In the genomic region with DNA sequence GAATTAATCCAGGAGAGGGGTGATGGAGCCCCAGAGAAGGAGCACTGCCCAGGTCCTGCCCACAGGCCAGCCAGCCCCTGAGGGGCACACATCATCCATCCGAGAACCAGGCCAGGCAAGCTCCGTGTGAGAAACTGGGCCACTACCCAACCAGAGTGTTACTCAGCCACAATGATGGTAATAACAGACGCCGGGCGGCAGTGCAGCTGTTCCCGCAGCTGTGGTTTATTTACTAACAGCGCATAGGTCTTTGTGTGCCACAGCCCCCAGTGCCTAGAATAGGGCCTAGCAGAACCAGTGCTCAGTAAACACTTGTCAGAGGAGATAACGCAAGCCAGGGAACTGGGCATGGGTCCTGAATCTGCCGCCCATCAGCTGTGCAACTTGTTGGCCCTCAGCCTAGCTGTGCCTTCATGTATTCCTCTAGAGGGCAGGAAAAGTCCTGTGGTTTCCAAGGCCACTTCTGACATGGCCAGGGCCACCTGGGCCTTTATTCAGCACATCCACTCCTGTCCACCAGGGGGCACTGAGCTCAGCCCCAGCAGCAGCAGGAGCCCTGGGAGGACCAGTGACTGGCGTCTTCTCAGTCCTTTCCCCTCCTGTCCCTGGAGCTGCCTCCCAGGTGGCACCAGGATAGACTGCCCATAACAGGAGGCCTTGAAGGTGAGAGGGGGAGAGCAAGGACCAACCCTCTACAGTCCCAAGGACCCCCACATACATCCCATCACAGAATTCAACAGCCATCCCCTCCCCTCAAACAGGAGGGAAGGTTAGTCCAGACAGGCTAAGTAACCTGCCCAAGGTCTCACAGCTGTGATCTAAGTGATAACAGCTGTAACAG, we compare ENCODE assay signal across 8 cellular contexts. TPM values are rescaled to one million over a fixed set of nuclear protein-coding genes. Genes with fewer than 3 reads are reported as not detected.
DNase-seq lines count a peak whose midpoint lies in the region; ATAC-seq and TF ChIP-seq lines count a peak whose summit lies in the region.

No MANE protein-coding gene starts in this region.

- intact Hi-C loops in esophagus squamous epithelium (cut with DNase I), result loop anchor here (10.0 kb wide), 3 partner anchors 85 to 185 kb away; a partner anchor contains a TSS

- peak; percentile 96 for TF ChIP-seq CTCF in HFFc6 (IDR thresholded peaks at IDR 0.05)
- peak; percentile 74 to 95 (median 82) for TF ChIP-seq CTCF in esophagus squamous epithelium (IDR thresholded peaks at IDR 0.05)
- TF ChIP-seq CTCF in neutrophil (IDR thresholded peaks at IDR 0.05), result peak; percentile 96
- peak; percentile 74 to 89 (median 81) for TF ChIP-seq CTCF in upper lobe of left lung (IDR thresholded peaks at IDR 0.05)

- peak overlapping the region; percentile 35 to 97 (median 91) for H3K4me3 ChIP-seq in BLaER1 treated with 17β-estradiol and CSF1 and Interleukin-3, amounts not matched to agents 10 nM and 100 nM
- H3K4me3 ChIP-seq in esophagus squamous epithelium (no peak overlapping the region), neutrophil (ENCODE audit: low read depth in 1 of 2, low read length in 1 of 2) (peak overlapping the region; percentile 79 to 99), upper lobe of left lung (no peak overlapping the region)

- peaks cover 12 to 63% (median 26%) of the 10 kb centered on the region in 11 experiments; a peak in 17 of 22 replicates for H4K20me1 ChIP-seq in BLaER1 treated with 17β-estradiol and CSF1 and Interleukin-3, amounts not matched to agents 10 nM and 100 nM

- DNase-seq in HFFc6 (peak; percentile 68), OCI-M1 (lab: John Stamatoyannopoulos, UW) (peak; percentile 87), activated T-cell treated with anti-CD3 and anti-CD28 coated beads for 48 hours (ENCODE audit: low read depth) (peak; percentile 67), esophagus squamous epithelium (lab: John Stamatoyannopoulos, UW) (no peak), upper lobe of left lung (peak in 1 of 2 donors; percentile 83)

- H3K9ac ChIP-seq in BLaER1 treated with 17β-estradiol and CSF1 and Interleukin-3, amounts not matched to agents 10 nM and 100 nM, result peak overlapping the region; percentile 89 to 98 (median 96); a peak in 21 of 22 replicates

- H3K9me3 ChIP-seq in BLaER1 treated with 17β-estradiol and CSF1 and Interleukin-3, amounts not matched to agents 10 nM and 100 nM (replicated peaks in 1 of 11), result no peaks in the 10 kb centered on the region
- no peaks in the 10 kb centered on the region for H3K9me3 ChIP-seq in esophagus squamous epithelium
- no peaks in the 10 kb centered on the region for H3K9me3 ChIP-seq in neutrophil
- no peaks in the 10 kb centered on the region for H3K9me3 ChIP-seq in upper lobe of left lung

- H3K36me3 ChIP-seq in BLaER1 treated with 17β-estradiol and CSF1 and Interleukin-3, amounts not matched to agents 10 nM and 100 nM, result peaks cover 18 to 49% (median 32%) of the 10 kb centered on the region in 11 experiments
- H3K36me3 ChIP-seq in esophagus squamous epithelium (peaks cover 5 to 45% (median 8%) of the 10 kb centered on the region in 3 donors), neutrophil (peaks cover 22% of the 10 kb centered on the region), upper lobe of left lung (peaks cover 0 to 37% (median 19%) of the 10 kb centered on the region in 4 donors)

- H3K27ac Mint-ChIP-seq in HFFc6, result peak overlapping the region; percentile 62; the same call in 1 of the 2 replicates

- no peaks in the 10 kb centered on the region for H3K27me3 ChIP-seq in BLaER1 treated with 17β-estradiol and CSF1 and Interleukin-3, amounts not matched to agents 10 nM and 100 nM
- H3K27me3 ChIP-seq in esophagus squamous epithelium (no peaks in the 10 kb centered on the region), neutrophil (no peaks in the 10 kb centered on the region), upper lobe of left lung (no peaks in the 10 kb centered on the region)

- peak; percentile 37 to 56 for ATAC-seq in upper lobe of left lung (ENCODE audit: low FRiP score in 2 of 2)
- ATAC-seq in HG02852 (IDR thresholded peaks at IDR 0.05; ENCODE audit: unreplicated experiment), result no peak

- H3K4me3 Mint-ChIP-seq in HFFc6, result peak overlapping the region; percentile 90

- H3K27me3 Mint-ChIP-seq in HFFc6 (ENCODE audit: insufficient read depth), result peaks cover 16% of the 10 kb centered on the region

- WGBS in esophagus squamous epithelium, 2 donors, result 38 to 39% methylated on average over 5 to 8 of the region's 10 CpGs
- WGBS in upper lobe of left lung, 2 donors, result 67 to 77% methylated on average over 6 to 10 of the region's 10 CpGs

- TF ChIP-seq POLR2A in esophagus squamous epithelium (IDR thresholded peaks at IDR 0.05) (no peak), upper lobe of left lung (IDR thresholded peaks at IDR 0.05) (no peak)

- H3K27ac ChIP-seq in BLaER1 treated with 17β-estradiol and CSF1 and Interleukin-3, amounts not matched to agents 10 nM and 100 nM, result peak overlapping the region; percentile 92 to 100 (median 98); a peak in 21 of 22 replicates
- H3K27ac ChIP-seq in esophagus squamous epithelium (peak overlapping the region in 2 of 4 donors; percentile 7 to 13), neutrophil (peak overlapping the region; percentile 95), upper lobe of left lung (peak overlapping the region; percentile 4 to 92 (median 10))

- no peak for TF ChIP-seq EP300 in upper lobe of left lung (IDR thresholded peaks at IDR 0.05)

- H3K36me3 Mint-ChIP-seq in HFFc6 (ENCODE audit: low read depth), result peaks cover 30% of the 10 kb centered on the region

- H3K4me1 Mint-ChIP-seq in HFFc6 (ENCODE audit: low read depth), result peaks cover 48% of the 10 kb centered on the region

- no peaks in the 10 kb centered on the region for H3K9me3 Mint-ChIP-seq in HFFc6

- H3K4me1 ChIP-seq in BLaER1 treated with 17β-estradiol and CSF1 and Interleukin-3, amounts not matched to agents 10 nM and 100 nM, result peaks cover 73 to 81% (median 78%) of the 10 kb centered on the region in 10 experiments
- H3K4me1 ChIP-seq in esophagus squamous epithelium (peaks cover 41 to 81% (median 44%) of the 10 kb centered on the region in 3 donors), neutrophil (ENCODE audit: control insufficient read depth in 1 of 2, insufficient read depth in 1 of 2, low read depth in 1 of 2, low read length in 1 of 2) (peaks cover 87 to 91% of the 10 kb centered on the region in 2 experiments), upper lobe of left lung (peaks cover 44 to 69% (median 54%) of the 10 kb centered on the region in 4 donors)

- peak overlapping the region; percentile 96 to 100 (median 99) for H3K4me2 ChIP-seq in BLaER1 treated with 17β-estradiol and CSF1 and Interleukin-3, amounts not matched to agents 10 nM and 100 nM

RNA-seq across cellular contexts. Expression of a gene that starts 2.1 kb away (rescaled TPM):
- 10 to 100 TPM in 5 of 6 experiments, 1 to 10 TPM in 1; 7.7 to 17.0 (median 15.3) TPM for total RNA-seq in HFFc6 (2021; fragmentation: NEBNext Ultra II Directional; extraction: Animal tissue kit (Norgen Biotek cat#: 25700))
- 10 to 100 TPM in 2 of 4 donors, 1 to 10 TPM in 2; 7.4 to 15.3 (median 9.5) TPM for total RNA-seq in esophagus squamous epithelium
- total RNA-seq in upper lobe of left lung, result 10 to 100 TPM in 4 of 6 donors, 1 to 10 TPM in 2; 8.8 to 29.5 (median 13.6) TPM

RNA-seq across cellular contexts. Expression of a gene that starts 6.0 kb away (rescaled TPM):
- 100 to 1,000 TPM; 182 to 225 (median 217) TPM for total RNA-seq in HFFc6 (2021; fragmentation: NEBNext Ultra II Directional; extraction: Animal tissue kit (Norgen Biotek cat#: 25700))
- total RNA-seq in esophagus squamous epithelium (100 to 1,000 TPM in 2 of 4 donors, 10 to 100 TPM in 2; 88.7 to 184 (median 108) TPM), upper lobe of left lung (100 to 1,000 TPM in 2 of 6 donors, 10 to 100 TPM in 4; 45.1 to 132 (median 86.8) TPM)

RNA-seq across cellular contexts. Expression of a gene that starts 6.1 kb away (rescaled TPM):
- total RNA-seq in HFFc6 (2021; fragmentation: NEBNext Ultra II Directional; extraction: Animal tissue kit (Norgen Biotek cat#: 25700)), result 10 to 100 TPM; 23.3 to 31.4 (median 26.4) TPM
- total RNA-seq in esophagus squamous epithelium (10 to 100 TPM; 24.0 to 74.4 (median 49.8) TPM), upper lobe of left lung (10 to 100 TPM; 26.8 to 92.2 (median 50.3) TPM)

RNA-seq across cellular contexts. Expression of a gene that starts 41.9 kb away (rescaled TPM):
- 100 to 1,000 TPM; 153 to 169 (median 164) TPM for total RNA-seq in HFFc6 (2021; fragmentation: NEBNext Ultra II Directional; extraction: Animal tissue kit (Norgen Biotek cat#: 25700))
- total RNA-seq in esophagus squamous epithelium, result 100 to 1,000 TPM; 225 to 384 (median 257) TPM
- 100 to 1,000 TPM; 134 to 263 (median 177) TPM for total RNA-seq in upper lobe of left lung

RNA-seq across cellular contexts. Expression of a gene that starts 48.2 kb away (rescaled TPM):
- 1 to 10 TPM; 1.0 to 2.2 (median 1.2) TPM for total RNA-seq in HFFc6 (2021; fragmentation: NEBNext Ultra II Directional; extraction: Animal tissue kit (Norgen Biotek cat#: 25700))
- 10 to 100 TPM; 32.7 to 37.8 (median 34.8) TPM for total RNA-seq in esophagus squamous epithelium
- 10 to 100 TPM; 11.9 to 39.1 (median 26.6) TPM for total RNA-seq in upper lobe of left lung

Comparison
In these comparisons a context has a peak if more than half of its experiments do, and no peak if none do; other contexts are left out.
1. H3K4me3 ChIP-seq: peak in BLaER1 treated with 17β-estradiol and CSF1 and Interleukin-3, amounts not matched to agents 10 nM and 100 nM (10 of 10) and neutrophil (2 of 2); none in esophagus squamous epithelium (0 of 4) and upper lobe of left lung (0 of 4).
2. Peak in every context shown above with its lines, with median percentiles within 50 percentile points of each other: CTCF ChIP-seq.